Comparison of ENCODE assay signal across 27 cellular contexts in genomic region chr20:49526568-49526967, GRCh38. TPM values are rescaled to one million over a fixed set of nuclear protein-coding genes. Genes with fewer than 3 reads are reported as not detected.
"Had no signal": no experiment of that assay in that cellular context is flagged by ENCODE, and none has a peak within 500 bp of the region (broad histone marks: within the 10 kb centered on the region; RNA-seq: fewer than 3 reads in every experiment).

No MANE protein-coding gene starts in this region.

- H3K27ac ChIP-seq: heart left ventricle, left lung, lower lobe of right lung, ovary, spleen, thyroid gland, upper lobe of right lung had no signal

- H3K4me1 ChIP-seq: heart left ventricle, left lung, lower lobe of right lung, spleen, thyroid gland, upper lobe of right lung had no signal

- H3K36me3 Mint-ChIP-seq: natural killer cell had no signal

- H3K4me3 ChIP-seq: heart left ventricle, left lung, lower lobe of right lung, ovary, spleen, thyroid gland, upper lobe of right lung had no signal

- H3K9me3 Mint-ChIP-seq: immature natural killer cell, natural killer cell had no signal

- FAIRE-seq: islet of Langerhans, kidney, small intestine, urothelium cell line had no signal

- H3K27me3 ChIP-seq: heart left ventricle, left lung, ovary, thyroid gland, upper lobe of right lung had no signal

- H3K27me3 Mint-ChIP-seq: progenitor cell of endocrine pancreas had no signal

- H3K4me1 Mint-ChIP-seq: immature natural killer cell; natural killer cell; stimulated activated memory B cell treated with anti-CD40 and anti-IgM and Interleukin-4, amounts not matched to agents 10 μg/mL and 1 μg/mL and 100 μg/mL, for 72 hours; stimulated activated naive CD8-positive, alpha-beta T cell treated with anti-CD3 and anti-CD28 coated beads, Interleukin-15, amount 100 ng/mL, for 72 hours had no signal

- DNase-seq: heart left ventricle; hypothalamus; immature natural killer cell; kidney; left colon; left lung; lower lobe of right lung; mammary epithelial cell; mesenchymal stem cell; naive B cell; natural killer cell; ovary; retina; right cardiac atrium; small intestine; spleen; stimulated activated CD4-positive, alpha-beta T cell treated with anti-CD3 and anti-CD28 coated beads, Interleukin-4, amount 100 ng/mL, for 24 hours; stimulated activated naive CD4-positive, alpha-beta T cell treated with Interleukin-2 at 50 U/mL for 16 hours; stimulated activated naive CD8-positive, alpha-beta T cell treated with anti-CD3 and anti-CD28 coated beads, Interleukin-15, amount 100 ng/mL, for 72 hours; substantia nigra; thyroid gland; trophoblast cell; upper lobe of right lung had no signal

- H3K27ac Mint-ChIP-seq: immature natural killer cell; naive B cell; natural killer cell; progenitor cell of endocrine pancreas; stimulated activated memory B cell treated with anti-CD40 and anti-IgM and Interleukin-4, amounts not matched to agents 10 μg/mL and 1 μg/mL and 100 μg/mL, for 72 hours; stimulated activated naive CD8-positive, alpha-beta T cell treated with anti-CD3 and anti-CD28 coated beads, Interleukin-15, amount 100 ng/mL, for 72 hours had no signal

- H3K36me3 ChIP-seq: left lung, ovary, spleen, thyroid gland, upper lobe of right lung had no signal

- H3K9me3 ChIP-seq: heart left ventricle, lower lobe of right lung, ovary, thyroid gland, upper lobe of right lung had no signal

- H3K4me3 Mint-ChIP-seq: immature natural killer cell; natural killer cell; stimulated activated memory B cell treated with anti-CD40 and anti-IgM and Interleukin-4, amounts not matched to agents 10 μg/mL and 1 μg/mL and 100 μg/mL, for 72 hours; stimulated activated naive CD8-positive, alpha-beta T cell treated with anti-CD3 and anti-CD28 coated beads, Interleukin-15, amount 100 ng/mL, for 72 hours had no signal

RNA-seq across cellular contexts. Expression of gene PTGIS, which starts 41.4 kb away (rescaled TPM):
- total RNA-seq: natural killer cell had no signal
- polyA plus RNA-seq: immature natural killer cell, mammary epithelial cell had no signal

RNA-seq across cellular contexts. Expression of gene KCNB1, which starts 44.1 kb away (rescaled TPM):
- polyA plus RNA-seq: immature natural killer cell had no signal
